Comparison of ENCODE assay signal across 13 cellular contexts in the genomic region with DNA sequence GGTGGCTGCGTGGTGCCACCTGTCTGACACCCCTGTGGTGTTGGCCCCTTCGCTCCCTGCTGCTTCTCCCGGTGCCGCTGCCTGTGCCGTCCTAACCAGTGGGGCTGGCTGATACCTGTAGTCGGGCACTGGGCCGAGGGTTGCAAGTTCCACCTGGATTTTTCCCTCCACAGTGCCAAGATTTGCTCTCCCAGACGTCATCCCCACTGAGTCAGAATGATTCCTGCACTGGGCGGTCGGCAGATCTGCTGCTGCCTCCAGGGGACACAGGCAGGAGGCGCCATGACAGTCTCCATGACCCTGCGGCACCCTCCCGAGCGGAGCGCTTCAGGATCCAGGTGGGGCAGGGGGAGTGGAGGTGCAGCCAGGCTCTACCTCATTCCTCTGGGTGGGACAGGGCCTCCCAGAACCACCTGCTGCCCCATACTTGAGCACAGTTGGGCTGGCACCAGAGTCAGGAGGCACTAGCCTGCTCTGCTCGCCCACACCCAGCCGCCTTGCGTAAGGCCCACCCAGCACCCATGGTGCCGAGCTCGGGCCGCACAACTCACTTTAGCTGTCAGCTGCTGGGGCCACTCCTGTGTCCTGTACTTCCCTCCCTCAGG.
DNase-seq lines count a peak whose midpoint lies in the region; ATAC-seq and TF ChIP-seq lines count a peak whose summit lies in the region.
"Had no signal": no experiment of that assay in that cellular context is flagged by ENCODE, and none has a peak within 500 bp of the region (broad histone marks: within the 10 kb centered on the region; RNA-seq: fewer than 3 reads in every experiment).

No MANE protein-coding gene starts in this region.

- no peaks in the 10 kb centered on the region for H3K9me3 ChIP-seq in heart right ventricle
- no peaks in the 10 kb centered on the region for H3K9me3 ChIP-seq in right atrium auricular region
- H3K9me3 ChIP-seq in endodermal cell (ENCODE audit: control insufficient read depth, low read length): no peaks in the 10 kb centered on the region
- no peaks in the 10 kb centered on the region for H3K9me3 ChIP-seq in naive thymus-derived CD4-positive, alpha-beta T cell (ENCODE audit: control insufficient read depth in 2 of 3, low read length in 3 of 3)
- no peaks in the 10 kb centered on the region for H3K9me3 ChIP-seq in vagina

- peak overlapping the region; percentile 13 for H3K4me3 Mint-ChIP-seq in endodermal cell
- no peak overlapping the region for H3K4me3 Mint-ChIP-seq in naive thymus-derived CD4-positive, alpha-beta T cell
- H3K4me3 Mint-ChIP-seq: IgD-negative memory B cell had no signal

- H3K27ac ChIP-seq in heart right ventricle (peak overlapping the region in 9 of 10 donors; percentile 2 to 81 (median 58)), right atrium auricular region (peak overlapping the region in 1 of 2 donors; percentile 48), endodermal cell (ENCODE audit: low read depth, low read length) (no peak overlapping the region), vagina (peak overlapping the region; percentile 57)
- H3K27ac ChIP-seq in naive thymus-derived CD4-positive, alpha-beta T cell (ENCODE audit: low read depth, low read length): no peak overlapping the region

- CTCF ChIA-PET in naive thymus-derived CD4-positive, alpha-beta T cell (lab: Charles Lee): no interaction called here

- peaks cover 9 to 100% (median 79%) of the 10 kb centered on the region in 9 donors for H3K36me3 ChIP-seq in heart right ventricle
- H3K36me3 ChIP-seq in right atrium auricular region: peaks cover 89% of the 10 kb centered on the region
- H3K36me3 ChIP-seq in endodermal cell (ENCODE audit: control insufficient read depth, insufficient read depth, low read length): peaks cover 21% of the 10 kb centered on the region
- peaks cover 0 to 79% (median 0%) of the 10 kb centered on the region in 3 experiments for H3K36me3 ChIP-seq in naive thymus-derived CD4-positive, alpha-beta T cell (ENCODE audit: control insufficient read depth in 2 of 3, insufficient read depth in 3 of 3, low read length in 3 of 3)
- peaks cover 4 to 60% of the 10 kb centered on the region in 2 donors for H3K36me3 ChIP-seq in vagina

- H3K4me1 Mint-ChIP-seq in endodermal cell: peaks cover 34% of the 10 kb centered on the region
- H3K4me1 Mint-ChIP-seq in naive thymus-derived CD4-positive, alpha-beta T cell: peaks cover 0 to 4% (median 0%) of the 10 kb centered on the region in 7 donors

- no peak for TF ChIP-seq POLR2A in vagina (IDR thresholded peaks at IDR 0.05)

- intact Hi-C loops in heart right ventricle (cut with DNase I): no loop called here
- intact Hi-C loops in naive thymus-derived CD4-positive, alpha-beta T cell (cut with micrococcal nuclease): no loop called here
- intact Hi-C loops in vagina (cut with DNase I): no loop called here

- H3K27ac Mint-ChIP-seq in endodermal cell: peak overlapping the region; percentile 83
- peak overlapping the region in 1 of 9 donors; percentile 54 for H3K27ac Mint-ChIP-seq in naive thymus-derived CD4-positive, alpha-beta T cell
- H3K27ac Mint-ChIP-seq: IgD-negative memory B cell had no signal

- 85 to 86% methylated on average over 18 to 21 of the region's 21 CpGs for WGBS in heart right ventricle, 2 donors
- 92 to 96% methylated on average over 11 to 21 of the region's 21 CpGs for WGBS in endodermal cell (ENCODE audit: insufficient coverage in 1 of 2, insufficient read length in 1 of 2), 2 experiments

- DNase-seq in heart right ventricle (no peak), right atrium auricular region (ENCODE audit: low spot score) (no peak), endodermal cell (peak; percentile 58), vagina (ENCODE audit: extremely low spot score in 2 of 2) (no peak), NCI-H82 treated with DMSO at 0.1 percent for 48 hours (lab: John Stamatoyannopoulos, UW; ENCODE audit: unreplicated experiment) (no peak)
- DNase-seq in naive thymus-derived CD4-positive, alpha-beta T cell: no peak
- DNase-seq: effector memory CD4-positive, alpha-beta T cell; kidney glomerular epithelial cell; NCI-H1694; NCI-H774 had no signal

- peaks cover 0 to 32% (median 17%) of the 10 kb centered on the region in 9 donors for H3K4me1 ChIP-seq in heart right ventricle
- H3K4me1 ChIP-seq in right atrium auricular region: peaks cover 0 to 13% of the 10 kb centered on the region in 2 donors
- peaks cover 19% of the 10 kb centered on the region for H3K4me1 ChIP-seq in endodermal cell (ENCODE audit: control insufficient read depth, insufficient read depth, low read length)
- no peaks in the 10 kb centered on the region for H3K4me1 ChIP-seq in naive thymus-derived CD4-positive, alpha-beta T cell (ENCODE audit: control insufficient read depth in 2 of 2, insufficient read depth in 2 of 2, low read length in 2 of 2)
- peaks cover 16% of the 10 kb centered on the region for H3K4me1 ChIP-seq in vagina

- TF ChIP-seq CTCF in heart right ventricle (IDR thresholded peaks at IDR 0.05) (no peak), right atrium auricular region (IDR thresholded peaks at IDR 0.05) (no peak), endodermal cell (conservative IDR thresholded peaks at IDR 0.05) (peak; percentile 25), vagina (IDR thresholded peaks at IDR 0.05) (no peak)

- H3K9ac ChIP-seq in endodermal cell (ENCODE audit: extremely low read depth, low read length, poor library complexity, severe bottlenecking): no peak overlapping the region

- no peaks in the 10 kb centered on the region for H3K27me3 ChIP-seq in heart right ventricle
- H3K27me3 ChIP-seq in right atrium auricular region: no peaks in the 10 kb centered on the region
- H3K27me3 ChIP-seq in endodermal cell (ENCODE audit: control insufficient read depth, insufficient read depth, low read length, poor library complexity, severe bottlenecking): no peaks in the 10 kb centered on the region
- H3K27me3 ChIP-seq in naive thymus-derived CD4-positive, alpha-beta T cell (ENCODE audit: control insufficient read depth in 2 of 2, insufficient read depth in 2 of 2, low read length in 2 of 2): no peaks in the 10 kb centered on the region
- H3K27me3 ChIP-seq in vagina: no peaks in the 10 kb centered on the region

- H3K36me3 Mint-ChIP-seq in endodermal cell (ENCODE audit: low read depth): peaks cover 36% of the 10 kb centered on the region
- peaks cover 0 to 38% (median 11%) of the 10 kb centered on the region in 5 donors for H3K36me3 Mint-ChIP-seq in naive thymus-derived CD4-positive, alpha-beta T cell

- peak in 2 of 8 donors; percentile 1 to 2 for ATAC-seq in heart right ventricle
- peak; percentile 5 for ATAC-seq in naive thymus-derived CD4-positive, alpha-beta T cell
- no peak for ATAC-seq in GM21526 (IDR thresholded peaks at IDR 0.05; ENCODE audit: low FRiP score, unreplicated experiment)
- no peak for ATAC-seq in HG02571 (IDR thresholded peaks at IDR 0.05; ENCODE audit: unreplicated experiment)

- H3K9me3 Mint-ChIP-seq in endodermal cell: no peaks in the 10 kb centered on the region
- H3K9me3 Mint-ChIP-seq in naive thymus-derived CD4-positive, alpha-beta T cell: no peaks in the 10 kb centered on the region
- H3K9me3 Mint-ChIP-seq: IgD-negative memory B cell had no signal

- no peak overlapping the region for H3K4me3 ChIP-seq in heart right ventricle
- no peak overlapping the region for H3K4me3 ChIP-seq in right atrium auricular region
- no peak overlapping the region for H3K4me3 ChIP-seq in endodermal cell (ENCODE audit: low read length)
- H3K4me3 ChIP-seq in naive thymus-derived CD4-positive, alpha-beta T cell (ENCODE audit: low read length): no peak overlapping the region
- no peak overlapping the region for H3K4me3 ChIP-seq in vagina

- no peaks in the 10 kb centered on the region for H3K27me3 Mint-ChIP-seq in endodermal cell (ENCODE audit: insufficient read depth)
- H3K27me3 Mint-ChIP-seq in naive thymus-derived CD4-positive, alpha-beta T cell: no peaks in the 10 kb centered on the region
- H3K27me3 Mint-ChIP-seq: IgD-negative memory B cell had no signal

- POLR2A ChIA-PET in naive thymus-derived CD4-positive, alpha-beta T cell (lab: Charles Lee): no interaction called here

Comparison
In these comparisons a context has a peak if more than half of its experiments do, and no peak if none do; other contexts are left out.
1. H3K27ac ChIP-seq: peak in heart right ventricle (9 of 10) and vagina (single experiment); none in endodermal cell (single experiment) and naive thymus-derived CD4-positive, alpha-beta T cell (single experiment).